ENCODE assay signal across 9 cellular contexts in the genomic region with DNA sequence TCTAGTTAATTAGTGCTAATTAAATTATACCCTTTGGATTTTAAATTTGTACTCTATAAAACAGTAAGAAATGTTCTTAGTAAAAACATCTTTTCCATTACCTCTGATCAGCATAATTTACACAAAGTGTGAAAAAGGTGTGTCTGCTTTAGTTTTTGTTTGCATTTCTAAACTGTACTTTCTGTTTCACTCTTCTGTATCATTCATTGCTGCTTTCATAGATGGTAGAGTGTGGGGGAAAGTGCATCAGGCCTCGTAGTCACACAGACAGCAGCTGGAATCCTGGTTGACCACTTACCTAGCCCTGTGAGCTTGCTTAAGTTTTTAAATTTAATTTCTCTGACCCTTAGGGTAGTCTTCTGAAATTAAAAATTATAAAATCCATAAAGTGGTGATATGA.
DNase-seq lines count a peak whose midpoint lies in the region; ATAC-seq lines count a peak whose summit lies in the region.
"Had no signal": no experiment of that assay in that cellular context is flagged by ENCODE, and none has a peak within 500 bp of the region (broad histone marks: within the 10 kb centered on the region; RNA-seq: fewer than 3 reads in every experiment).

No MANE protein-coding gene starts in this region.

- peak; percentile 13 for DNase-seq in DMS53 (lab: John Stamatoyannopoulos, UW)
- DNase-seq in DMS53 treated with DMSO at 0.1 percent for 48 hours (lab: John Stamatoyannopoulos, UW; ENCODE audit: unreplicated experiment) = no peak
- no peak for DNase-seq in activated effector memory CD4-positive, alpha-beta T cell treated with Interleukin-2 at 50 U/mL for 16 hours
- DNase-seq in NCI-H146 (lab: John Stamatoyannopoulos, UW) = no peak
- DNase-seq in DMS79 (lab: John Stamatoyannopoulos, UW) = no peak
- DNase-seq in NK-92 treated with Interleukin-12 subunit alpha and Interleukin-12 subunit beta, amount 100 ng/mL, for 24 hours (lab: John Stamatoyannopoulos, UW) = no peak
- DNase-seq: NCI-H187 treated with DMSO at 0.1 percent for 48 hours had no signal

- ATAC-seq in HG02798 (IDR thresholded peaks at IDR 0.05; ENCODE audit: poor library complexity, unreplicated experiment) (peak; percentile 91), HG03520 (IDR thresholded peaks at IDR 0.05; ENCODE audit: unreplicated experiment) (peak; percentile 65)
